ENCODE assay signal across 16 cellular contexts in the genomic region with DNA sequence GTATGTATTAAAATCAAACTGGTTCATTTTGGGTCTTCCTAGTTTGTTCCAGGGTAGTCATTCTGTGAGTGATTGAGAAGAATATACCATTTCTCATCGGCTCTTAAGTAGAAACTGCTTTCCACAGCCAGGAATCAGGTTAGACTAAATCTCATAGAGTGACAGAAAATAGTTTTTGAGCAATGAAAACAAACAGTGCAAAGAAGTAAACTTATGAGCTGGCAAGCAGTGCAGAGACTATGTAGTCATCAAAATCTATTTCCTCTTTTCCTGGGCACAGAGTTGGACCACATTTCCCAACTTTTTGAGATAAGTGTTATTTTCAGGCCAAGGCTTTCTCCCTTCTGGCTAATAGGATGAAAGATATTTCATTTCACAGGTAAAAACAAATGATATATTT.
DNase-seq lines count a peak whose midpoint lies in the region; ATAC-seq, FAIRE-seq and TF ChIP-seq lines count a peak whose summit lies in the region.
"Had no signal": no experiment of that assay in that cellular context is flagged by ENCODE, and none has a peak within 500 bp of the region (broad histone marks: within the 10 kb centered on the region; RNA-seq: fewer than 3 reads in every experiment).

No MANE protein-coding gene starts in this region.

- no peaks in the 10 kb centered on the region for H3K27me3 ChIP-seq in astrocyte (ENCODE audit: insufficient read depth, low read length)
- H3K27me3 ChIP-seq in A673 (replicated peaks; ENCODE audit: insufficient read depth, low read depth, low read length, poor library complexity), result no peaks in the 10 kb centered on the region
- H3K27me3 ChIP-seq: MG63 had no signal

- intact Hi-C loops in left ventricle myocardium superior (cut with micrococcal nuclease), result no loop called here
- intact Hi-C loops in cardiac septum (cut with DNase I), result no loop called here
- intact Hi-C loops in A673 (cut with micrococcal nuclease; ENCODE audit: unreplicated experiment), result loop anchor here (10.0 kb wide), 1 partner anchor 57 kb away; no protein-coding TSS in a partner anchor

- no peak overlapping the region for H3K27ac Mint-ChIP-seq in astrocyte (ENCODE audit: unreplicated experiment)
- H3K27ac Mint-ChIP-seq: activated naive CD4-positive, alpha-beta T cell treated with anti-CD3 and anti-CD28 coated beads, Interleukin-2, amount 50 U/mL, for 72 hours; T-helper 1 cell treated with Interleukin-12 subunit alpha and Interleukin-12 subunit beta and Interleukin-4 antibody, amounts not matched to agents 30 μg/mL and 1 μg/mL, for 36 hours had no signal

- H3K27ac ChIP-seq in astrocyte (ENCODE audit: low read depth, low read length) (peak overlapping the region; percentile 10), A673 (ENCODE audit: low read depth, low read length, poor library complexity, severe bottlenecking) (no peak overlapping the region), caudate nucleus (ENCODE audit: low read depth, low read length) (no peak overlapping the region)

- no peak overlapping the region for H2AFZ ChIP-seq in astrocyte (ENCODE audit: low read depth, low read length)

- H3K36me3 Mint-ChIP-seq in astrocyte (ENCODE audit: low read depth, unreplicated experiment), result peaks cover 16% of the 10 kb centered on the region

- no peaks in the 10 kb centered on the region for H3K27me3 Mint-ChIP-seq in astrocyte (ENCODE audit: low read depth, unreplicated experiment)

- no peak overlapping the region for H3K4me3 Mint-ChIP-seq in astrocyte (ENCODE audit: unreplicated experiment)
- H3K4me3 Mint-ChIP-seq: T-helper 1 cell treated with Interleukin-12 subunit alpha and Interleukin-12 subunit beta and Interleukin-4 antibody, amounts not matched to agents 30 μg/mL and 1 μg/mL, for 36 hours had no signal

- peak; percentile 22 for ATAC-seq in left ventricle myocardium superior
- ATAC-seq: activated naive CD4-positive, alpha-beta T cell treated with anti-CD3 and anti-CD28 coated beads, Interleukin-2, amount 50 U/mL, for 72 hours had no signal

- DNase-seq in left ventricle myocardium superior (no peak), cardiac septum (ENCODE audit: low spot score) (no peak), astrocyte (ENCODE audit: low read depth) (peak; percentile 59), fibroblast of villous mesenchyme (ENCODE audit: low read depth) (peak; percentile 40), A673 (ENCODE audit: low spot score) (no peak), NCI-H2029 treated with DMSO at 0.1 percent for 48 hours (lab: John Stamatoyannopoulos, UW) (no peak), caudate nucleus (lab: John Stamatoyannopoulos, UW) (no peak)
- no peak for DNase-seq in activated T-cell treated with anti-CD3 and anti-CD28 coated beads, Interleukin-2, amount 50 U/mL, for 1 hour
- DNase-seq: activated CD4-positive, alpha-beta T cell treated with anti-CD3 and anti-CD28 coated beads for 1 hour; activated CD8-positive, alpha-beta memory T cell treated with anti-CD3 and anti-CD28 coated beads, Interleukin-2, amount 50 U/mL, for 48 hours; MG63; NCI-H2081; NCI-H526; RPMI8226 had no signal

- no peaks in the 10 kb centered on the region for H3K9me3 Mint-ChIP-seq in astrocyte (ENCODE audit: unreplicated experiment)
- H3K9me3 Mint-ChIP-seq: T-helper 1 cell treated with Interleukin-12 subunit alpha and Interleukin-12 subunit beta and Interleukin-4 antibody, amounts not matched to agents 30 μg/mL and 1 μg/mL, for 36 hours had no signal

- peaks cover 45% of the 10 kb centered on the region for H3K4me1 Mint-ChIP-seq in astrocyte (ENCODE audit: low read depth, unreplicated experiment)

- no peak for TF ChIP-seq CTCF in astrocyte (IDR thresholded peaks at IDR 0.05; ENCODE audit: insufficient read depth, low read depth, low read length)
- TF ChIP-seq CTCF in fibroblast of villous mesenchyme (IDR thresholded peaks at IDR 0.05; ENCODE audit: insufficient read depth, low read depth, low read length), result no peak
- TF ChIP-seq CTCF in A673 (conservative IDR thresholded peaks at IDR 0.05; ENCODE audit: low read depth, low read length), result no peak

- no peaks in the 10 kb centered on the region for H3K9me3 ChIP-seq in astrocyte (ENCODE audit: insufficient read depth, low read depth, low read length)
- H3K9me3 ChIP-seq in A673 (ENCODE audit: low read depth, low read length, poor library complexity, severe bottlenecking), result no peaks in the 10 kb centered on the region
- H3K9me3 ChIP-seq: MG63 had no signal

- BruUV-seq in A673 (replicated peaks; lab: Mats Ljungman, UMichigan), result no TSS peak

- H3K4me2 ChIP-seq in astrocyte (ENCODE audit: low read length), result no peak overlapping the region

- H3K4me1 ChIP-seq in astrocyte (ENCODE audit: insufficient read depth, low read length) (peaks cover 10% of the 10 kb centered on the region), A673 (ENCODE audit: insufficient read depth, low read length, poor library complexity, severe bottlenecking) (peaks cover 6% of the 10 kb centered on the region)

- H3K79me2 ChIP-seq in astrocyte (ENCODE audit: insufficient read depth, low read length), result peaks cover 65% of the 10 kb centered on the region

- no peak overlapping the region for H3K4me3 ChIP-seq in astrocyte (ENCODE audit: insufficient read depth, low read depth, low read length)
- H3K4me3 ChIP-seq in fibroblast of villous mesenchyme (ENCODE audit: low read depth, low read length), result no peak overlapping the region
- H3K4me3 ChIP-seq in A673 (ENCODE audit: low read depth, low read length, poor library complexity, severe bottlenecking), result no peak overlapping the region
- H3K4me3 ChIP-seq: MG63 had no signal

- H3K36me3 ChIP-seq in astrocyte (ENCODE audit: insufficient read depth, low read length) (peaks cover 24% of the 10 kb centered on the region), A673 (ENCODE audit: insufficient read depth, low read length, poor library complexity, severe bottlenecking) (peaks cover 35% of the 10 kb centered on the region)

- CTCF ChIA-PET in A673 (lab: Charles Lee), result no interaction called here

- no peak overlapping the region for H3K9ac ChIP-seq in astrocyte (ENCODE audit: low read length)

- POLR2A ChIA-PET in A673 (lab: Charles Lee; ENCODE audit: low non-redundant PET), result no interaction called here

- FAIRE-seq in astrocyte (lab: Jason Lieb, UNC), result peak; percentile 80

- H4K20me1 ChIP-seq in astrocyte (ENCODE audit: insufficient read depth, low read length), result peaks cover 33% of the 10 kb centered on the region

Comparison
In these comparisons a context has a peak if more than half of its experiments do, and no peak if none do; other contexts are left out.
1. DNase-seq: peak in astrocyte (single experiment) and fibroblast of villous mesenchyme (single experiment); none in left ventricle myocardium superior (single experiment), cardiac septum (single experiment), activated T-cell treated with anti-CD3 and anti-CD28 coated beads, Interleukin-2, amount 50 U/mL, for 1 hour (single experiment), A673 (single experiment), NCI-H2029 treated with DMSO at 0.1 percent for 48 hours (single experiment) and caudate nucleus (0 of 61).